ENCODE assay signal across 33 cellular contexts in genomic region chr3:55469957-55470526, GRCh38. TPM values are rescaled to one million over a fixed set of nuclear protein-coding genes. Genes with fewer than 3 reads are reported as not detected.
"Had no signal": no experiment of that assay in that cellular context is flagged by ENCODE, and none has a peak within 500 bp of the region (broad histone marks: within the 10 kb centered on the region; RNA-seq: fewer than 3 reads in every experiment).

No MANE protein-coding gene starts in this region.

- H3K4me3 ChIP-seq: coronary artery, dorsolateral prefrontal cortex, esophagus muscularis mucosa, gastrocnemius medialis had no signal

- H3K27ac Mint-ChIP-seq: activated B cell treated with CpG ODN at 0.5 μM for 24 hours; activated CD8-positive, alpha-beta T cell treated with anti-CD3 and anti-CD28 coated beads for 36 hours; activated naive CD8-positive, alpha-beta T cell; activated T-helper 17 cell treated with anti-CD3 and anti-CD28 coated beads, Interleukin-2, amount 50 U/mL, for 72 hours; dendritic cell treated with granulocyte-macrophage colony-stimulating factor and Interleukin-4, amounts not matched to agents 40 ng/mL and 50 ng/mL, for 4 days; effector memory CD8-positive, alpha-beta T cell; T-helper 17 cell; T-helper 2 cell treated with Interferon-gamma antibody and Interleukin-4, amounts not matched to agents 5 μg/mL and 100 μg/mL, for 36 hours had no signal

- H3K36me3 ChIP-seq: gastrocnemius medialis, WERI-Rb-1 had no signal

- H3K27ac ChIP-seq: brain microvascular endothelial cell, coronary artery, dorsolateral prefrontal cortex, esophagus muscularis mucosa, foreskin keratinocyte, gastrocnemius medialis, WERI-Rb-1 had no signal

- H3K4me3 Mint-ChIP-seq: activated B cell treated with CpG ODN at 0.5 μM for 24 hours; activated CD8-positive, alpha-beta T cell treated with anti-CD3 and anti-CD28 coated beads for 36 hours; activated naive CD8-positive, alpha-beta T cell; activated T-cell treated with anti-CD3 and anti-CD28 coated beads, Interleukin-2, amount 50 U/mL, for 4 hours; activated T-helper 17 cell treated with anti-CD3 and anti-CD28 coated beads, Interleukin-2, amount 50 U/mL, for 72 hours; central memory CD8-positive, alpha-beta T cell; dendritic cell treated with granulocyte-macrophage colony-stimulating factor and Interleukin-4, amounts not matched to agents 40 ng/mL and 50 ng/mL, for 4 days; effector memory CD8-positive, alpha-beta T cell; T-helper 17 cell; T-helper 2 cell treated with Interferon-gamma antibody and Interleukin-4, amounts not matched to agents 5 μg/mL and 100 μg/mL, for 36 hours had no signal

- H3K27me3 ChIP-seq: brain microvascular endothelial cell, esophagus muscularis mucosa, foreskin keratinocyte, gastrocnemius medialis had no signal

- ATAC-seq: activated CD4-positive, CD25-positive, alpha-beta regulatory T cell treated with anti-CD3 and anti-CD28 coated beads, Interleukin-2, amount 50 U/mL, for 24 hours; activated CD8-positive, alpha-beta T cell treated with anti-CD3 and anti-CD28 coated beads for 36 hours; activated T-cell treated with anti-CD3 and anti-CD28 coated beads, Interleukin-2, amount 50 U/mL, for 4 hours; activated T-helper 17 cell treated with anti-CD3 and anti-CD28 coated beads, Interleukin-2, amount 50 U/mL, for 72 hours; effector memory CD8-positive, alpha-beta T cell; foreskin keratinocyte; gastrocnemius medialis; T-helper 17 cell had no signal

- H3K36me3 Mint-ChIP-seq: activated naive CD8-positive, alpha-beta T cell had no signal

- H3K27me3 Mint-ChIP-seq: effector memory CD8-positive, alpha-beta T cell had no signal

- H3K9me3 Mint-ChIP-seq: activated B cell treated with CpG ODN at 0.5 μM for 24 hours; activated CD8-positive, alpha-beta T cell treated with anti-CD3 and anti-CD28 coated beads for 36 hours; activated T-cell treated with anti-CD3 and anti-CD28 coated beads, Interleukin-2, amount 50 U/mL, for 4 hours; activated T-helper 17 cell treated with anti-CD3 and anti-CD28 coated beads, Interleukin-2, amount 50 U/mL, for 72 hours; dendritic cell treated with granulocyte-macrophage colony-stimulating factor and Interleukin-4, amounts not matched to agents 40 ng/mL and 50 ng/mL, for 4 days; T-helper 2 cell treated with Interferon-gamma antibody and Interleukin-4, amounts not matched to agents 5 μg/mL and 100 μg/mL, for 36 hours had no signal

- H3K9me3 ChIP-seq: esophagus muscularis mucosa, gastrocnemius medialis had no signal

- H3K4me1 Mint-ChIP-seq: activated B cell treated with CpG ODN at 0.5 μM for 24 hours; activated T-helper 17 cell treated with anti-CD3 and anti-CD28 coated beads, Interleukin-2, amount 50 U/mL, for 72 hours; central memory CD8-positive, alpha-beta T cell; T-helper 17 cell had no signal

- DNase-seq: activated B cell treated with CpG ODN at 0.5 μM for 24 hours; activated CD4-positive, alpha-beta T cell treated with anti-CD3 and anti-CD28 coated beads for 48 hours; activated CD4-positive, alpha-beta T cell treated with anti-CD3 and anti-CD28 coated beads, Interleukin-2, amount 50 U/mL, for 1 hour; activated CD4-positive, alpha-beta T cell treated with anti-CD3 and anti-CD28 coated beads, Interleukin-2, amount 50 U/mL, for 48 hours; activated CD8-positive, alpha-beta memory T cell treated with anti-CD3 and anti-CD28 coated beads for 24 hours; activated CD8-positive, alpha-beta T cell treated with anti-CD3 and anti-CD28 coated beads for 36 hours; activated effector memory CD4-positive, alpha-beta T cell treated with Interleukin-2 at 50 U/mL for 16 hours; activated gamma-delta T cell treated with Interleukin-2 at 50 U/mL for 16 hours; activated naive CD4-positive, alpha-beta T cell treated with anti-CD3 and anti-CD28 coated beads, Interleukin-2, amount 50 U/mL, for 16 hours; activated naive CD4-positive, alpha-beta T cell treated with Interleukin-2 at 50 U/mL for 16 hours; activated T-cell treated with anti-CD3 and anti-CD28 coated beads, Interleukin-2, amount 50 U/mL, for 4 hours; amniotic stem cell; anterior cingulate cortex; brain microvascular endothelial cell; dorsolateral prefrontal cortex; effector CD4-positive, alpha-beta T cell; effector memory CD8-positive, alpha-beta T cell; erythroblast; foreskin keratinocyte; gastrocnemius medialis; head of caudate nucleus; T-helper 1 cell; T-helper 17 cell; T1000; WERI-Rb-1 had no signal

RNA-seq across cellular contexts. Expression of gene WNT5A, which starts 17.1 kb away (rescaled TPM):
- total RNA-seq: activated B cell treated with CpG ODN at 0.5 μM for 24 hours; activated CD8-positive, alpha-beta T cell treated with anti-CD3 and anti-CD28 coated beads for 36 hours; activated T-helper 17 cell treated with anti-CD3 and anti-CD28 coated beads, Interleukin-2, amount 50 U/mL, for 72 hours; T-helper 17 cell had no signal
